24 cellular contexts compared by ENCODE assay signal in genomic region chr2:157427003-157427921, GRCh38. TPM values are rescaled to one million over a fixed set of nuclear protein-coding genes. Genes with fewer than 3 reads are reported as not detected.
DNase-seq lines count a peak whose midpoint lies in the region; ATAC-seq, FAIRE-seq and TF ChIP-seq lines count a peak whose summit lies in the region.
"Had no signal": no experiment of that assay in that cellular context is flagged by ENCODE, and none has a peak within 500 bp of the region (broad histone marks: within the 10 kb centered on the region; RNA-seq: fewer than 3 reads in every experiment).

No MANE protein-coding gene starts in this region.

- POLR2A ChIA-PET in GM12878 (lab: Charles Lee): interaction anchor here (1.3 kb wide), 1 partner anchor 8 kb away, joined by 3 read pairs; no protein-coding TSS in a partner anchor

- no peak for DNase-seq in activated naive CD4-positive, alpha-beta T cell (lab: John Stamatoyannopoulos, UW)
- DNase-seq in RPMI8226: peak; percentile 33
- DNase-seq in GM12878 (ENCODE audit: low read depth, low spot score): no peak
- DNase-seq in stimulated activated effector memory CD8-positive, alpha-beta T cell treated with anti-CD3 and anti-CD28 coated beads, Interleukin-12 subunit alpha, Interleukin-12 subunit beta, amount 100 ng/mL, for 72 hours (ENCODE audit: low spot score in 2 of 2): no peak
- DNase-seq in NCI-H2196 treated with DMSO at 0.1 percent for 48 hours (lab: John Stamatoyannopoulos, UW; ENCODE audit: unreplicated experiment): no peak
- DNase-seq: Caco-2, GOT3, Kasumi-1, NCI-H1092 treated with DMSO at 0.1 percent for 48 hours, NCI-H2029 treated with DMSO at 0.1 percent for 48 hours, NCI-H510A treated with DMSO at 0.1 percent for 48 hours, Right ventricle myocardium superior, stomach, trophoblast cell, WERI-Rb-1 had no signal

- H3K9ac ChIP-seq in GM12878 (ENCODE audit: control insufficient read depth, insufficient read depth, low read length): no peak overlapping the region
- H3K9ac ChIP-seq: parathyroid adenoma had no signal

- no peaks in the 10 kb centered on the region for H3K27me3 ChIP-seq in GM12878 (replicated peaks in 1 of 2; ENCODE audit: control insufficient read depth in 2 of 2, insufficient read depth in 2 of 2, low read length in 1 of 2)
- H3K27me3 ChIP-seq: stomach had no signal

- peak overlapping the region; percentile 99 for H3K27ac Mint-ChIP-seq in activated naive CD4-positive, alpha-beta T cell treated with anti-CD3 and anti-CD28 coated beads, Interleukin-2, amount 50 U/mL, for 24 hours
- peak overlapping the region; percentile 99 for H3K27ac Mint-ChIP-seq in stimulated activated effector memory CD8-positive, alpha-beta T cell treated with anti-CD3 and anti-CD28 coated beads, Interleukin-12 subunit alpha, Interleukin-12 subunit beta, amount 100 ng/mL, for 72 hours
- H3K27ac Mint-ChIP-seq: brain had no signal

- no peak overlapping the region for H2AFZ ChIP-seq in GM12878 (ENCODE audit: control insufficient read depth, low read depth, low read length)
- H2AFZ ChIP-seq: parathyroid adenoma had no signal

- intact Hi-C loops in GM12878 (cut with micrococcal nuclease; ENCODE audit: unreplicated experiment): no loop called here

- H3K4me2 ChIP-seq in GM12878 (ENCODE audit: control insufficient read depth, insufficient read depth): no peak overlapping the region

- peaks cover 17 to 67% of the 10 kb centered on the region in 2 experiments for H3K36me3 ChIP-seq in GM12878 (ENCODE audit: control insufficient read depth in 2 of 2, insufficient read depth in 2 of 2, low read length in 1 of 2)
- H3K36me3 ChIP-seq: WERI-Rb-1 had no signal

- BruUV-seq in GM12878 (replicated peaks; lab: Mats Ljungman, UMichigan): TSS peak; percentile 16

- WGBS in GM12878 (ENCODE audit: insufficient coverage, insufficient replicate concordance, low lambda C conversion rate, missing lambda C conversion rate): 68% methylated on average over 6 of the region's 6 CpGs

- H3K36me3 Mint-ChIP-seq in activated naive CD4-positive, alpha-beta T cell treated with anti-CD3 and anti-CD28 coated beads, Interleukin-2, amount 50 U/mL, for 24 hours: peaks cover 80% of the 10 kb centered on the region
- peaks cover 100% of the 10 kb centered on the region for H3K36me3 Mint-ChIP-seq in stimulated activated effector memory CD8-positive, alpha-beta T cell treated with anti-CD3 and anti-CD28 coated beads, Interleukin-12 subunit alpha, Interleukin-12 subunit beta, amount 100 ng/mL, for 72 hours
- H3K36me3 Mint-ChIP-seq: brain had no signal

- H3K4me1 ChIP-seq in GM12878 (ENCODE audit: control insufficient read depth, insufficient read depth, low read length): no peaks in the 10 kb centered on the region; the same call in 1 of the 2 replicates
- H3K4me1 ChIP-seq: parathyroid adenoma had no signal

- FAIRE-seq in GM12878 (lab: Jason Lieb, UNC): no peak
- FAIRE-seq: colon, GM18507 had no signal

- peaks cover 20% of the 10 kb centered on the region for H3K9me3 ChIP-seq in GM12878 (replicated peaks; ENCODE audit: control insufficient read depth, insufficient read depth, low read length)

- no peak for TF ChIP-seq RAD21 in GM12878 (IDR thresholded peaks at IDR 0.05; ENCODE audit: insufficient read depth, low read depth, low read length)

- CTCF ChIA-PET in GM12878 (lab: Yijun Ruan, JAX): interaction anchor here (0.7 to 1.3 kb wide), 7 partner anchors 9 to 124 kb away, joined by 3 to 4 read pairs (median 3); partner anchors contain the start of gene CYTIP

- peak; percentile 7; the same call in 2 of the 3 replicates for ATAC-seq in GM12878
- ATAC-seq in stimulated activated effector memory CD8-positive, alpha-beta T cell treated with anti-CD3 and anti-CD28 coated beads, Interleukin-12 subunit alpha, Interleukin-12 subunit beta, amount 100 ng/mL, for 72 hours: peak; percentile 62
- ATAC-seq in GM21528 (IDR thresholded peaks at IDR 0.05; ENCODE audit: low FRiP score, unreplicated experiment): no peak
- no peak for ATAC-seq in HG02884 (IDR thresholded peaks at IDR 0.05; ENCODE audit: unreplicated experiment)

- TF ChIP-seq CTCF in GM12878 (IDR thresholded peaks at IDR 0.05 in 2 of 3, conservative IDR thresholded peaks at IDR 0.05 in 1 of 3; ENCODE audit: control insufficient read depth in 2 of 3, extremely low read depth in 1 of 3, insufficient read depth in 1 of 3, low read depth in 3 of 3, low read length in 3 of 3): no peak

- peak overlapping the region; percentile 59 for H3K4me3 Mint-ChIP-seq in activated naive CD4-positive, alpha-beta T cell treated with anti-CD3 and anti-CD28 coated beads, Interleukin-2, amount 50 U/mL, for 24 hours
- H3K4me3 Mint-ChIP-seq in stimulated activated effector memory CD8-positive, alpha-beta T cell treated with anti-CD3 and anti-CD28 coated beads, Interleukin-12 subunit alpha, Interleukin-12 subunit beta, amount 100 ng/mL, for 72 hours: peak overlapping the region; percentile 94
- H3K4me3 Mint-ChIP-seq: brain had no signal

- no peaks in the 10 kb centered on the region for H4K20me1 ChIP-seq in GM12878 (ENCODE audit: control insufficient read depth, insufficient read depth)

- no peaks in the 10 kb centered on the region for H3K27me3 Mint-ChIP-seq in activated naive CD4-positive, alpha-beta T cell treated with anti-CD3 and anti-CD28 coated beads, Interleukin-2, amount 50 U/mL, for 24 hours

- RAD21 ChIA-PET in GM12878 (lab: Charles Lee; ENCODE audit: unreplicated experiment): interaction anchor here (1.1 to 1.3 kb wide), 3 partner anchors 10 to 13 kb away, joined by 3 to 4 read pairs (median 4); no protein-coding TSS in a partner anchor

- no peak overlapping the region for H3K27ac ChIP-seq in GM12878 (ENCODE audit: control insufficient read depth, insufficient read depth)
- H3K27ac ChIP-seq: parathyroid adenoma, stomach, WERI-Rb-1 had no signal

- SMC1A ChIA-PET in GM12878 (lab: Charles Lee; ENCODE audit: uncharacterized antibody, unreplicated experiment): interaction anchor here (1.0 to 10.7 kb wide), 6 partner anchors 8 to 107 kb away, joined by 3 to 218 read pairs (median 4); no protein-coding TSS in a partner anchor

- no peak overlapping the region for H3K4me3 ChIP-seq in GM12878
- H3K4me3 ChIP-seq: lung, stomach had no signal

- H3K9me3 Mint-ChIP-seq in activated naive CD4-positive, alpha-beta T cell treated with anti-CD3 and anti-CD28 coated beads, Interleukin-2, amount 50 U/mL, for 24 hours: peaks cover 5% of the 10 kb centered on the region
- no peaks in the 10 kb centered on the region for H3K9me3 Mint-ChIP-seq in stimulated activated effector memory CD8-positive, alpha-beta T cell treated with anti-CD3 and anti-CD28 coated beads, Interleukin-12 subunit alpha, Interleukin-12 subunit beta, amount 100 ng/mL, for 72 hours

- peaks cover 89% of the 10 kb centered on the region for H3K4me1 Mint-ChIP-seq in activated naive CD4-positive, alpha-beta T cell treated with anti-CD3 and anti-CD28 coated beads, Interleukin-2, amount 50 U/mL, for 24 hours
- peaks cover 82% of the 10 kb centered on the region for H3K4me1 Mint-ChIP-seq in stimulated activated effector memory CD8-positive, alpha-beta T cell treated with anti-CD3 and anti-CD28 coated beads, Interleukin-12 subunit alpha, Interleukin-12 subunit beta, amount 100 ng/mL, for 72 hours

- peaks cover 39% of the 10 kb centered on the region for H3K79me2 ChIP-seq in GM12878 (ENCODE audit: control insufficient read depth, insufficient read depth, low read length)
- H3K79me2 ChIP-seq: parathyroid adenoma had no signal

- TF ChIP-seq EP300 in GM12878 (IDR thresholded peaks at IDR 0.05; ENCODE audit: borderline replicate concordance in 1 of 2, control insufficient read depth in 1 of 2, low read depth in 2 of 2, low read length in 2 of 2): no peak

- no peak for TF ChIP-seq POLR2A in GM12878 (IDR thresholded peaks at IDR 0.05; ENCODE audit: low read depth, low read length)

- in situ Hi-C loops in GM12878 (cut with MboI): no loop called here

RNA-seq across cellular contexts. Expression of gene CYTIP, which starts 16.6 kb away (rescaled TPM):
- total RNA-seq in GM12878 (2013; cell fraction: nucleolus; rRNA removed): 245 and 264 TPM in 2 replicates
- total RNA-seq in GM12878 (2014; rRNA removed): 73.6 and 74.4 TPM in 2 replicates
- 94.2 and 97.1 TPM in 2 replicates for total RNA-seq in GM12878 (2014; rRNA removed; fragmentation: Illumina TruSeq; extraction: Trizol)
- 63.7 and 64.9 TPM in 2 replicates for total RNA-seq in GM12878 (2021)
- 86.9 TPM for polyA plus RNA-seq in GM12878 (2011; ENCODE audit: low read depth)
- polyA plus RNA-seq in GM12878 (2011; rRNA removed): 178 and 213 TPM in 2 replicates
- 88.3 and 124 TPM in 2 replicates for polyA plus RNA-seq in GM12878 (2011; cell fraction: cytosol; rRNA removed)
- polyA plus RNA-seq in GM12878 (2011; cell fraction: nucleus; rRNA removed): 57.7 and 73.8 TPM in 2 replicates
- 92.3 and 147 TPM in 2 replicates for polyA plus RNA-seq in GM12878 (2012)
- polyA plus RNA-seq in GM12878 (2014; fragmentation: Illumina TruSeq; extraction: Trizol): 71.4 and 99.2 TPM in 2 replicates
- 10 to 100 TPM; 71.6 to 75.4 TPM for polyA plus RNA-seq in GM12878 (2014; fragmentation: Nextera tagmentation; extraction: Ambion mirVana)
- 51.2 and 55.1 TPM in 2 replicates for polyA plus RNA-seq in GM12878 (2014; rRNA removed)
- 10 to 100 TPM; 73.2 to 76.5 TPM for polyA plus RNA-seq in GM12878 (2016; fragmentation: Nextera tagmentation; extraction: Ambion mirVana)
- polyA minus RNA-seq in GM12878 (2011; rRNA and poly(A)+ RNA removed): 173 and 213 TPM in 2 replicates
- 103 TPM in 2 replicates for polyA minus RNA-seq in GM12878 (2011; cell fraction: cytosol; rRNA and poly(A)+ RNA removed)
- 449 and 546 TPM in 2 replicates for polyA minus RNA-seq in GM12878 (2011; cell fraction: nucleus; rRNA and poly(A)+ RNA removed)
- total RNA-seq: HT1080 had no signal

Comparison
In these comparisons a context has a peak if more than half of its experiments do, and no peak if none do; other contexts are left out.
1. ATAC-seq: peak in GM12878 (single experiment) and stimulated activated effector memory CD8-positive, alpha-beta T cell treated with anti-CD3 and anti-CD28 coated beads, Interleukin-12 subunit alpha, Interleukin-12 subunit beta, amount 100 ng/mL, for 72 hours (single experiment); none in GM21528 (single experiment) and HG02884 (single experiment).